Comparison of ENCODE assay signal across 19 cellular contexts in genomic region chr12:62304560-62304959, GRCh38. TPM values are rescaled to one million over a fixed set of nuclear protein-coding genes. Genes with fewer than 3 reads are reported as not detected.
DNase-seq lines count a peak whose midpoint lies in the region; ATAC-seq and TF ChIP-seq lines count a peak whose summit lies in the region.
"Had no signal": no experiment of that assay in that cellular context is flagged by ENCODE, and none has a peak within 500 bp of the region (broad histone marks: within the 10 kb centered on the region; RNA-seq: fewer than 3 reads in every experiment).

No MANE protein-coding gene starts in this region.

- TF ChIP-seq CTCF in endodermal cell (conservative IDR thresholded peaks at IDR 0.05) (no peak), GM10266 (IDR thresholded peaks at IDR 0.05; ENCODE audit: control insufficient read depth, insufficient read depth, low read depth, missing control alignments) (no peak)

- H3K36me3 ChIP-seq in endodermal cell (ENCODE audit: control insufficient read depth, insufficient read depth, low read length): peaks cover 43% of the 10 kb centered on the region

- H3K9ac ChIP-seq in endodermal cell (ENCODE audit: extremely low read depth, low read length, poor library complexity, severe bottlenecking): no peak overlapping the region

- ATAC-seq in activated naive CD4-positive, alpha-beta T cell treated with anti-CD3 and anti-CD28 coated beads, Interleukin-2, amount 50 U/mL, for 72 hours: no peak
- ATAC-seq in T-helper 17 cell (no peak), HG03565 (IDR thresholded peaks at IDR 0.05; ENCODE audit: unreplicated experiment) (no peak)
- ATAC-seq: HCT116, HepG2 had no signal

- H3K27ac Mint-ChIP-seq in activated naive CD4-positive, alpha-beta T cell treated with anti-CD3 and anti-CD28 coated beads, Interleukin-2, amount 50 U/mL, for 24 hours: peak overlapping the region; percentile 49
- no peak overlapping the region for H3K27ac Mint-ChIP-seq in activated naive CD4-positive, alpha-beta T cell treated with anti-CD3 and anti-CD28 coated beads, Interleukin-2, amount 50 U/mL, for 72 hours
- H3K27ac Mint-ChIP-seq in T-helper 17 cell (peak overlapping the region; percentile 8), endodermal cell (no peak overlapping the region)
- H3K27ac Mint-ChIP-seq: CD4-positive, CD25-positive, alpha-beta regulatory T cell; HFFc6; IgD-negative memory B cell had no signal

- H3K4me1 Mint-ChIP-seq in activated naive CD4-positive, alpha-beta T cell treated with anti-CD3 and anti-CD28 coated beads, Interleukin-2, amount 50 U/mL, for 24 hours: peaks cover 69% of the 10 kb centered on the region
- H3K4me1 Mint-ChIP-seq in T-helper 17 cell (peaks cover 30% of the 10 kb centered on the region), endodermal cell (no peaks in the 10 kb centered on the region)

- no peak for DNase-seq in activated naive CD4-positive, alpha-beta T cell treated with anti-CD3 and anti-CD28 coated beads, Interleukin-2, amount 50 U/mL, for 72 hours (ENCODE audit: low spot score in 2 of 2)
- DNase-seq in T-helper 17 cell (no peak), endodermal cell (no peak), GM10266 (ENCODE audit: extremely low spot score) (no peak), NCI-H2227 (lab: John Stamatoyannopoulos, UW; ENCODE audit: unreplicated experiment) (no peak)
- DNase-seq: ACHN; BE2C; C1 segment of cervical spinal cord; CD4-positive, CD25-positive, alpha-beta regulatory T cell; CD8-positive, alpha-beta memory T cell; COR-L47; GOT3; H7; HFFc6 had no signal

- H3K9me3 ChIP-seq in T-helper 17 cell (ENCODE audit: control insufficient read depth, low read length, poor library complexity, severe bottlenecking) (no peaks in the 10 kb centered on the region), endodermal cell (ENCODE audit: control insufficient read depth, low read length) (peaks cover 33% of the 10 kb centered on the region)
- H3K9me3 ChIP-seq: BE2C had no signal

- no peaks in the 10 kb centered on the region for H3K27me3 ChIP-seq in endodermal cell (ENCODE audit: control insufficient read depth, insufficient read depth, low read length, poor library complexity, severe bottlenecking)
- H3K27me3 ChIP-seq: BE2C had no signal

- H3K4me3 ChIP-seq in endodermal cell (ENCODE audit: low read length): peak overlapping the region; percentile 16

- peaks cover 18% of the 10 kb centered on the region for H3K9me3 Mint-ChIP-seq in activated naive CD4-positive, alpha-beta T cell treated with anti-CD3 and anti-CD28 coated beads, Interleukin-2, amount 50 U/mL, for 24 hours
- peaks cover 0 to 18% of the 10 kb centered on the region in 2 donors for H3K9me3 Mint-ChIP-seq in activated naive CD4-positive, alpha-beta T cell treated with anti-CD3 and anti-CD28 coated beads, Interleukin-2, amount 50 U/mL, for 72 hours
- peaks cover 22% of the 10 kb centered on the region for H3K9me3 Mint-ChIP-seq in endodermal cell

- H3K4me3 Mint-ChIP-seq in activated naive CD4-positive, alpha-beta T cell treated with anti-CD3 and anti-CD28 coated beads, Interleukin-2, amount 50 U/mL, for 24 hours: no peak overlapping the region
- H3K4me3 Mint-ChIP-seq in T-helper 17 cell (no peak overlapping the region), endodermal cell (no peak overlapping the region)
- H3K4me3 Mint-ChIP-seq: CD8-positive, alpha-beta memory T cell; HFFc6 had no signal

- no peaks in the 10 kb centered on the region for H3K27me3 Mint-ChIP-seq in activated naive CD4-positive, alpha-beta T cell treated with anti-CD3 and anti-CD28 coated beads, Interleukin-2, amount 50 U/mL, for 24 hours
- H3K27me3 Mint-ChIP-seq in T-helper 17 cell: no peaks in the 10 kb centered on the region
- H3K27me3 Mint-ChIP-seq in endodermal cell (ENCODE audit: insufficient read depth): no peaks in the 10 kb centered on the region
- H3K27me3 Mint-ChIP-seq: CD4-positive, CD25-positive, alpha-beta regulatory T cell; CD8-positive, alpha-beta memory T cell; IgD-negative memory B cell had no signal

- H3K4me1 ChIP-seq in endodermal cell (ENCODE audit: control insufficient read depth, insufficient read depth, low read length): no peaks in the 10 kb centered on the region
- H3K4me1 ChIP-seq: BE2C had no signal

- 96% methylated on average over 3 of the region's 3 CpGs; no CpG with 5 or more reads in 1 of the 2 experiments for WGBS in endodermal cell (ENCODE audit: insufficient coverage in 1 of 2, insufficient read length in 1 of 2), 2 experiments

- H3K27ac ChIP-seq in endodermal cell (ENCODE audit: low read depth, low read length): no peak overlapping the region

- peaks cover 69% of the 10 kb centered on the region for H3K36me3 Mint-ChIP-seq in activated naive CD4-positive, alpha-beta T cell treated with anti-CD3 and anti-CD28 coated beads, Interleukin-2, amount 50 U/mL, for 24 hours
- peaks cover 30 to 93% of the 10 kb centered on the region in 2 donors for H3K36me3 Mint-ChIP-seq in activated naive CD4-positive, alpha-beta T cell treated with anti-CD3 and anti-CD28 coated beads, Interleukin-2, amount 50 U/mL, for 72 hours
- H3K36me3 Mint-ChIP-seq in T-helper 17 cell (ENCODE audit: low read depth) (peaks cover 6% of the 10 kb centered on the region), endodermal cell (ENCODE audit: low read depth) (peaks cover 36% of the 10 kb centered on the region)

RNA-seq across cellular contexts. Expression of gene USP15, which starts 44.4 kb away (rescaled TPM):
- total RNA-seq in activated naive CD4-positive, alpha-beta T cell treated with anti-CD3 and anti-CD28 coated beads, Interleukin-2, amount 50 U/mL, for 72 hours: 100 to 1,000 TPM; 114 to 122 TPM
- total RNA-seq in T-helper 17 cell: 100 to 1,000 TPM; 186 to 222 TPM
- total RNA-seq in endodermal cell: 10 to 100 TPM; 27.9 to 29.1 TPM
- polyA plus RNA-seq in endodermal cell (2013, experiment 1 of 2): 31.3 TPM
- 29.7 TPM for polyA plus RNA-seq in endodermal cell (2013, experiment 2 of 2)

Comparison
In these comparisons a context has a peak if more than half of its experiments do, and no peak if none do; other contexts are left out.
1. H3K27ac Mint-ChIP-seq: peak in activated naive CD4-positive, alpha-beta T cell treated with anti-CD3 and anti-CD28 coated beads, Interleukin-2, amount 50 U/mL, for 24 hours (single experiment) and T-helper 17 cell (single experiment); none in activated naive CD4-positive, alpha-beta T cell treated with anti-CD3 and anti-CD28 coated beads, Interleukin-2, amount 50 U/mL, for 72 hours (0 of 2) and endodermal cell (single experiment).